ENCODE assay signal across 17 cellular contexts in genomic region chr5:14838396-14839319, GRCh38. TPM values are rescaled to one million over a fixed set of nuclear protein-coding genes. Genes with fewer than 3 reads are reported as not detected.
DNase-seq lines count a peak whose midpoint lies in the region; FAIRE-seq and TF ChIP-seq lines count a peak whose summit lies in the region.
"Had no signal": no experiment of that assay in that cellular context is flagged by ENCODE, and none has a peak within 500 bp of the region (broad histone marks: within the 10 kb centered on the region; RNA-seq: fewer than 3 reads in every experiment).

No MANE protein-coding gene starts in this region.

- no peaks in the 10 kb centered on the region for H3K9me3 Mint-ChIP-seq in neural progenitor cell

- no peaks in the 10 kb centered on the region for H3K79me2 ChIP-seq in neural progenitor cell (ENCODE audit: low read depth)

- H3K36me3 ChIP-seq in H7 (replicated peaks; ENCODE audit: control insufficient read depth, insufficient read depth, low read length) (no peaks in the 10 kb centered on the region), neural progenitor cell (no peaks in the 10 kb centered on the region)

- H3K27ac Mint-ChIP-seq in neural progenitor cell, result no peak overlapping the region
- H3K27ac Mint-ChIP-seq: CD8-positive, alpha-beta T cell had no signal

- no peak overlapping the region for H3K27ac ChIP-seq in neural progenitor cell
- H3K27ac ChIP-seq: BLaER1 treated with 17β-estradiol and CSF1 and Interleukin-3, amounts not matched to agents 10 nM and 100 nM; HL-60; RWPE1 had no signal

- in situ Hi-C loops in astrocyte of the spinal cord (cut with HindIII; ENCODE audit: low sequenced_read_pairs), result no loop called here

- H3K27me3 ChIP-seq in H7 (ENCODE audit: control insufficient read depth, insufficient read depth, low read length) (no peaks in the 10 kb centered on the region), neural progenitor cell (no peaks in the 10 kb centered on the region)
- H3K27me3 ChIP-seq: BLaER1 treated with 17β-estradiol and CSF1 and Interleukin-3, amounts not matched to agents 10 nM and 100 nM had no signal

- no peak for FAIRE-seq in D721Med (lab: Jason Lieb, UNC)
- FAIRE-seq: H54 had no signal

- no peak overlapping the region for H3K9ac ChIP-seq in neural progenitor cell
- H3K9ac ChIP-seq: BLaER1 treated with 17β-estradiol and CSF1 and Interleukin-3, amounts not matched to agents 10 nM and 100 nM had no signal

- TF ChIP-seq CTCF in D721Med (IDR thresholded peaks at IDR 0.05; ENCODE audit: insufficient read depth, missing control alignments) (peak; percentile 27), astrocyte of the spinal cord (IDR thresholded peaks at IDR 0.05; ENCODE audit: low read depth, low read length) (peak; percentile 18), neural progenitor cell (IDR thresholded peaks at IDR 0.05) (peak; percentile 19)

- no peaks in the 10 kb centered on the region for H3K4me1 Mint-ChIP-seq in neural progenitor cell

- no peaks in the 10 kb centered on the region for H4K20me1 ChIP-seq in neural progenitor cell (ENCODE audit: low read depth)

- H3K4me2 ChIP-seq in neural progenitor cell, result no peak overlapping the region
- H3K4me2 ChIP-seq: BLaER1 treated with 17β-estradiol and CSF1 and Interleukin-3, amounts not matched to agents 10 nM and 100 nM had no signal

- DNase-seq in D721Med (ENCODE audit: insufficient read length, low spot score), result no peak
- DNase-seq in H7, result peak; percentile 42
- DNase-seq in astrocyte of the spinal cord (ENCODE audit: low read depth, low spot score), result no peak
- DNase-seq in neural progenitor cell (ENCODE audit: low spot score), result no peak
- DNase-seq in NCI-H524 treated with DMSO at 0.1 percent for 48 hours (lab: John Stamatoyannopoulos, UW), result no peak
- DNase-seq in NK-92 treated with Interleukin-12 subunit alpha and Interleukin-12 subunit beta, amount 100 ng/mL, for 24 hours (lab: John Stamatoyannopoulos, UW), result no peak
- DNase-seq in superior temporal gyrus (ENCODE audit: extremely low spot score), result no peak
- DNase-seq: Calu3; CD8-positive, alpha-beta T cell; IMR-90; NCI-H146; NCI-H2081 treated with DMSO at 0.1 percent for 48 hours; NCI-H446 treated with DMSO at 0.1 percent for 48 hours had no signal

- peaks cover 10% of the 10 kb centered on the region for H3K4me1 ChIP-seq in neural progenitor cell

- H3K4me3 ChIP-seq in H7 (ENCODE audit: insufficient read depth, low read depth, low read length) (no peak overlapping the region), astrocyte of the spinal cord (ENCODE audit: low read depth, low read length) (no peak overlapping the region), neural progenitor cell (no peak overlapping the region)
- H3K4me3 ChIP-seq: BLaER1 treated with 17β-estradiol and CSF1 and Interleukin-3, amounts not matched to agents 10 nM and 100 nM had no signal

- H3K4me3 Mint-ChIP-seq in neural progenitor cell, result no peak overlapping the region
- H3K4me3 Mint-ChIP-seq: CD8-positive, alpha-beta T cell had no signal

- H3K27me3 Mint-ChIP-seq in neural progenitor cell (ENCODE audit: insufficient read depth, low read depth), result no peaks in the 10 kb centered on the region

- H2AFZ ChIP-seq in neural progenitor cell (replicated peaks), result no peak overlapping the region

- H3F3A ChIP-seq in neural progenitor cell (ENCODE audit: low read depth), result peaks cover 3% of the 10 kb centered on the region

- no peaks in the 10 kb centered on the region for H3K9me3 ChIP-seq in neural progenitor cell (ENCODE audit: low read depth)

- no peaks in the 10 kb centered on the region for H3K36me3 Mint-ChIP-seq in neural progenitor cell

RNA-seq across cellular contexts. Expression of gene ANKH, which starts 32.9 kb away (rescaled TPM):
- total RNA-seq in H7 (2014; rRNA removed; shearing (Covaris generic)), result 1.6 and 6.5 TPM in 2 replicates
- 0.19 TPM in 2 replicates for total RNA-seq in neural progenitor cell (ENCODE audit: low replicate concordance)
